ENCODE assay signal across 10 cellular contexts in the genomic region with DNA sequence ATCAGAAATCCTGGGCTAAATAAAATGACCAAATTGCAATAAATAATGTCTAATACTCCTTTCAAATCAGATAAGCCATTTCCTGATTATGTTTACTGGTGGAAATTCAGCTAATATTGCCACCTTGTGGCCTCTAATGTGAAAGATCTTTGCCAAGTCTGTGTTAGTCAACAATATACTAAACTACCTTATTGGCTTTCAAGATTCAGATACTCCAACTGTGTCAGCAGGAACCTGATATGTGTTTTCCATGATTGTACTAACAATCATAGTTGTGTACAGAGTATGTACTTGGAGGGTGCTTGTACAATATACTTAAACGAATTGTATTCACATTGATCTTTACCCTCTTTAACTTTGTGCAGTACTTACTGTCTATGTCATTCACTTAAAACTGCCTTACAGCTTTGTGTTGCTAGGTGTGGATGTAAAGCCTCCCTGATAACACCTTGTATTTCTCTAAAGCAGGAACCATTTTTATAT.
A peak's percentile ranks its signal among the peaks of the same experiment; 100 is the strongest.
DNase-seq lines count a peak whose midpoint lies in the region; ATAC-seq, FAIRE-seq and TF ChIP-seq lines count a peak whose summit lies in the region.
"Had no signal": no experiment of that assay in that cellular context is flagged by ENCODE, and none has a peak within 500 bp of the region (broad histone marks: within the 10 kb centered on the region; RNA-seq: fewer than 3 reads in every experiment).

No MANE protein-coding gene starts in this region.

- no peaks in the 10 kb centered on the region for H3K4me1 Mint-ChIP-seq in stimulated activated memory B cell treated with anti-CD40 and anti-IgM and Interleukin-4, amounts not matched to agents 10 μg/mL and 1 μg/mL and 100 μg/mL, for 72 hours
- H3K4me1 Mint-ChIP-seq: CD8-positive, alpha-beta memory T cell had no signal

- no peak overlapping the region for H3K4me3 ChIP-seq in lung

- H3K9me3 Mint-ChIP-seq in stimulated activated memory B cell treated with anti-CD40 and anti-IgM and Interleukin-4, amounts not matched to agents 10 μg/mL and 1 μg/mL and 100 μg/mL, for 72 hours = no peaks in the 10 kb centered on the region
- H3K9me3 Mint-ChIP-seq: CD8-positive, alpha-beta memory T cell; dendritic cell treated with granulocyte-macrophage colony-stimulating factor and Interleukin-4, amounts not matched to agents 40 ng/mL and 50 ng/mL, for 4 days had no signal

- no peaks in the 10 kb centered on the region for H3K27me3 ChIP-seq in lung (ENCODE audit: control insufficient read depth, insufficient read depth)

- peak; percentile 44 for TF ChIP-seq CTCF in lung (IDR thresholded peaks at IDR 0.05; ENCODE audit: control extremely low read depth, extremely low read depth)

- H3K36me3 Mint-ChIP-seq in stimulated activated memory B cell treated with anti-CD40 and anti-IgM and Interleukin-4, amounts not matched to agents 10 μg/mL and 1 μg/mL and 100 μg/mL, for 72 hours = no peaks in the 10 kb centered on the region
- H3K36me3 Mint-ChIP-seq: CD8-positive, alpha-beta memory T cell had no signal

- H3K4me1 ChIP-seq in lung (ENCODE audit: control insufficient read depth in 2 of 2, insufficient read depth in 2 of 2, low read length in 2 of 2) = no peaks in the 10 kb centered on the region

- no peak overlapping the region for H3K4me3 Mint-ChIP-seq in stimulated activated memory B cell treated with anti-CD40 and anti-IgM and Interleukin-4, amounts not matched to agents 10 μg/mL and 1 μg/mL and 100 μg/mL, for 72 hours
- H3K4me3 Mint-ChIP-seq: CD8-positive, alpha-beta memory T cell; dendritic cell treated with granulocyte-macrophage colony-stimulating factor and Interleukin-4, amounts not matched to agents 40 ng/mL and 50 ng/mL, for 4 days had no signal

- 17 to 43% methylated on average over 1 of the region's 1 CpG for WGBS in lung, 2 donors

- DNase-seq in SIG-M5 treated with dmso at 0.1 percent for 504 hours (lab: John Stamatoyannopoulos, UW; ENCODE audit: unreplicated experiment) (peak; percentile 58), SIG-M5 (lab: John Stamatoyannopoulos, UW) (no peak), HT1080 (ENCODE audit: low read depth) (peak; percentile 47), NOMO-1 treated with DMSO at 0.1 percent for 48 hours (lab: John Stamatoyannopoulos, UW; ENCODE audit: unreplicated experiment) (peak; percentile 58), lung (ENCODE audit: low spot score) (no peak)

- peak; percentile 44 for ATAC-seq in GM21619 (IDR thresholded peaks at IDR 0.05; ENCODE audit: unreplicated experiment)
- ATAC-seq in lung (ENCODE audit: insufficient read depth, low FRiP score) = peak; percentile 55
- no peak for ATAC-seq in stimulated activated memory B cell treated with anti-CD40 and anti-IgM and Interleukin-4, amounts not matched to agents 10 μg/mL and 1 μg/mL and 100 μg/mL, for 72 hours

- no peaks in the 10 kb centered on the region for H3K27me3 Mint-ChIP-seq in stimulated activated memory B cell treated with anti-CD40 and anti-IgM and Interleukin-4, amounts not matched to agents 10 μg/mL and 1 μg/mL and 100 μg/mL, for 72 hours
- H3K27me3 Mint-ChIP-seq: CD8-positive, alpha-beta memory T cell; dendritic cell treated with granulocyte-macrophage colony-stimulating factor and Interleukin-4, amounts not matched to agents 40 ng/mL and 50 ng/mL, for 4 days had no signal

- H3K36me3 ChIP-seq in lung (ENCODE audit: control insufficient read depth in 2 of 2, insufficient read depth in 2 of 2, low read length in 2 of 2) = no peaks in the 10 kb centered on the region

- H3K27ac ChIP-seq in lung (ENCODE audit: low read depth in 1 of 2, low read length in 1 of 2) = no peak overlapping the region

- no peak overlapping the region for H3K27ac Mint-ChIP-seq in stimulated activated memory B cell treated with anti-CD40 and anti-IgM and Interleukin-4, amounts not matched to agents 10 μg/mL and 1 μg/mL and 100 μg/mL, for 72 hours
- H3K27ac Mint-ChIP-seq: dendritic cell treated with granulocyte-macrophage colony-stimulating factor and Interleukin-4, amounts not matched to agents 40 ng/mL and 50 ng/mL, for 4 days had no signal

- H3K9me3 ChIP-seq in lung (ENCODE audit: control insufficient read depth in 2 of 2, insufficient read depth in 1 of 2, low read length in 1 of 2) = no peaks in the 10 kb centered on the region

- FAIRE-seq in colon (lab: Jason Lieb, UNC) = peak; percentile 69

Comparison
In these comparisons a context has a peak if more than half of its experiments do, and no peak if none do; other contexts are left out.
1. DNase-seq: peak in SIG-M5 treated with dmso at 0.1 percent for 504 hours (single experiment), HT1080 (single experiment) and NOMO-1 treated with DMSO at 0.1 percent for 48 hours (single experiment); none in SIG-M5 (single experiment) and lung (single experiment).